1 cellular context compared by ENCODE assay signal in the genomic region with DNA sequence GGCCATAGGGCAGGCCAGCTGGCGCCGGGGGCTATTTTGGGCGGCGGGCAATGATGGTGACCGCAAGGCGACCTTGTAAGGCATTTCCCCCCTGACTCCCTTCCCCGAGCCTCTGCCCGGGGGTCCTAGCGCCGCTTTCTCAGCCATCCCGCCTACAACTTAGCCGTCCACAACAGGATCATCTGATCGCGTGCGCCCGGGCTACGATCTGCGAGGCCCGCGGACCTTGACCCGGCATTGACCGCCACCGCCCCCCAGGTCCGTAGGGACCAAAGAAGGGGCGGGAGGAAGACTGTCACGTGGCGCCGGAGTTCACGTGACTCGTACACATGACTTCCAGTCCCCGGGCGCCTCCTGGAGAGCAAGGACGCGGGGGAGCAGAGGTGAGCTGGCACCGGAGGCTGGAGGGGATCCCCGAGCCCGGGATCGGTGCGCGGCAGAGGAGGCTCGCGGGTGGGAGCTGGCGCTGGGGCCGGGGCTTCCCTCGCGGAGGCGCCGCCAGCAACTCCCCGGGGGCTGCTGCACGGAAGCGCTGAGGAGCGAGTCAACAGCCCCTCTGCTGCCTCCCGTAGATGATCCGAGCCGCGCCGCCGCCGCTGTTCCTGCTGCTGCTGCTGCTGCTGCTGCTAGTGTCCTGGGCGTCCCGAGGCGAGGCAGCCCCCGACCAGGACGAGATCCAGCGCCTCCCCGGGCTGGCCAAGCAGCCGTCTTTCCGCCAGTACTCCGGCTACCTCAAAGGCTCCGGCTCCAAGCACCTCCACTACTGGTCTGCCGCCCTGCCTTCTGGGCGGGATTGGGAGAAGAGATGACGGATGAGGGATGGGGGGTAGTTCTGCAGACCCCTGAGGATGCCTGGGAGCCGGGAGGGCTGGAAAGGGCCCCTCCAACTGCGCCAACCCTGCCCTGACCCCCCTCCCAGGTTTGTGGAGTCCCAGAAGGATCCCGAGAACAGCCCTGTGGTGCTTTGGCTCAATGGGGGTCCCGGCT.
TF ChIP-seq lines count a peak whose summit lies in the region.

Gene CTSA, plus strand, starts transcription at position 339 of the 987 bp plus-strand sequence. Its CDS starts 234 bp downstream, at position 573.
Gene NEURL2, minus strand, starts transcription at position 212 of the 987 bp plus-strand sequence. CDS start 217 bp downstream, outside the sequence.

TF ChIP-seq in K562, 482 proteins besides CTCF, POLR2A, EP300 and RAD21 (continued from another document and continues in another):
- TF ChIP-seq SLC30A9 (CRISPR knock-in tag; IDR thresholded peaks at IDR 0.05) (no peak), JUND (IDR thresholded peaks at IDR 0.05; ENCODE audit: borderline replicate concordance, low read depth, low read length) (0 out of 2 replicates have a peak, but pooled peaks have one; percentile 29), JUND (tag; IDR thresholded peaks at IDR 0.05; ENCODE audit: borderline replicate concordance, low read depth, low read length) (no peak; the same call in 2 of the 3 replicates), ZNF212 (CRISPR knock-in tag; IDR thresholded peaks at IDR 0.05) (no peak), JUN (IDR thresholded peaks at IDR 0.05; ENCODE audit: borderline replicate concordance, low read depth, low read length) (0 out of 2 replicates have a peak, but pooled peaks have one; percentile 38), JUN (CRISPR knock-in tag; IDR thresholded peaks at IDR 0.05; ENCODE audit: borderline replicate concordance) (peak; percentile 57; the same call in 1 of the 2 replicates), RBBP5 (IDR thresholded peaks at IDR 0.05; ENCODE audit: borderline replicate concordance, insufficient read depth, low read length, poor library complexity, severe bottlenecking) (peak; percentile 54), ZNF134 (CRISPR knock-in tag; conservative IDR thresholded peaks at IDR 0.05) (no peak), ZNF584 (CRISPR knock-in tag; IDR thresholded peaks at IDR 0.05; ENCODE audit: low read depth) (no peak), TAF15 (IDR thresholded peaks at IDR 0.05; ENCODE audit: low read depth, low read length) (no peak), ZHX1 (conservative IDR thresholded peaks at IDR 0.05; ENCODE audit: low read length) (peak; percentile 41; the same call in 1 of the 2 replicates), ZNF140 (CRISPR knock-in tag; IDR thresholded peaks at IDR 0.05) (no peak), CC2D1A (IDR thresholded peaks at IDR 0.05) (0 out of 2 replicates have a peak, but pooled peaks have one; percentile 22), HNRNPLL (IDR thresholded peaks at IDR 0.05; ENCODE audit: low read depth, low read length, poor library complexity, severe bottlenecking) (no peak), NUFIP1 (IDR thresholded peaks at IDR 0.05; ENCODE audit: partially characterized antibody) (no peak), XRCC5 (IDR thresholded peaks at IDR 0.05; ENCODE audit: low read depth, low read length) (no peak), USF1 (CRISPR knock-in tag; IDR thresholded peaks at IDR 0.05) (peak; percentile 100), ZNF668 (CRISPR knock-in tag; IDR thresholded peaks at IDR 0.05) (no peak), MEF2D (tag; conservative IDR thresholded peaks at IDR 0.05; ENCODE audit: low read depth) (peak; percentile 42; the same call in 1 of the 2 replicates), NBN (IDR thresholded peaks at IDR 0.05; ENCODE audit: low read depth) (0 out of 2 replicates have a peak, but pooled peaks have one; percentile 49), RBM14 (IDR thresholded peaks at IDR 0.05; ENCODE audit: borderline replicate concordance, insufficient read depth, low read depth, low read length) (0 out of 2 replicates have a peak, but pooled peaks have one; percentile 51), ZNF184 (CRISPR knock-in tag; IDR thresholded peaks at IDR 0.05) (no peak), NR4A1 (CRISPR knock-in tag; IDR thresholded peaks at IDR 0.05) (no peak), NR4A1 (tag; IDR thresholded peaks at IDR 0.05) (peak; percentile 56; the same call in 1 of the 2 replicates), ZNF696 (CRISPR knock-in tag; conservative IDR thresholded peaks at IDR 0.05) (no peak), GATAD2A (IDR thresholded peaks at IDR 0.05) (no peak; the same call in 1 of the 2 replicates), RBFOX2 (IDR thresholded peaks at IDR 0.05; ENCODE audit: low read depth, low read length) (peak; percentile 89), CHD2 (IDR thresholded peaks at IDR 0.05; ENCODE audit: low read depth, low read length) (peak; percentile 4; the same call in 1 of the 2 replicates), ZNF57 (CRISPR knock-in tag; IDR thresholded peaks at IDR 0.05) (no peak), FIP1L1 (IDR thresholded peaks at IDR 0.05; ENCODE audit: low read depth, low read length, poor library complexity, severe bottlenecking) (peak; percentile 67), L3MBTL2 (IDR thresholded peaks at IDR 0.05) (peak; percentile 92), CTCFL (IDR thresholded peaks at IDR 0.05; ENCODE audit: borderline replicate concordance, insufficient read depth, low read depth, low read length, poor library complexity, severe bottlenecking) (peak; percentile 85), PCBP2 (IDR thresholded peaks at IDR 0.05; ENCODE audit: low read depth, low read length, poor library complexity, severe bottlenecking) (no peak)
- TF ChIP-seq, protein P1, sequence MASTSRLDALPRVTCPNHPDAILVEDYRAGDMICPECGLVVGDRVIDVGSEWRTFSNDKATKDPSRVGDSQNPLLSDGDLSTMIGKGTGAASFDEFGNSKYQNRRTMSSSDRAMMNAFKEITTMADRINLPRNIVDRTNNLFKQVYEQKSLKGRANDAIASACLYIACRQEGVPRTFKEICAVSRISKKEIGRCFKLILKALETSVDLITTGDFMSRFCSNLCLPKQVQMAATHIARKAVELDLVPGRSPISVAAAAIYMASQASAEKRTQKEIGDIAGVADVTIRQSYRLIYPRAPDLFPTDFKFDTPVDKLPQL (IDR thresholded peaks at IDR 0.05; ENCODE audit: extremely low read depth, insufficient read length): no peak
- TF ChIP-seq, protein P2, sequence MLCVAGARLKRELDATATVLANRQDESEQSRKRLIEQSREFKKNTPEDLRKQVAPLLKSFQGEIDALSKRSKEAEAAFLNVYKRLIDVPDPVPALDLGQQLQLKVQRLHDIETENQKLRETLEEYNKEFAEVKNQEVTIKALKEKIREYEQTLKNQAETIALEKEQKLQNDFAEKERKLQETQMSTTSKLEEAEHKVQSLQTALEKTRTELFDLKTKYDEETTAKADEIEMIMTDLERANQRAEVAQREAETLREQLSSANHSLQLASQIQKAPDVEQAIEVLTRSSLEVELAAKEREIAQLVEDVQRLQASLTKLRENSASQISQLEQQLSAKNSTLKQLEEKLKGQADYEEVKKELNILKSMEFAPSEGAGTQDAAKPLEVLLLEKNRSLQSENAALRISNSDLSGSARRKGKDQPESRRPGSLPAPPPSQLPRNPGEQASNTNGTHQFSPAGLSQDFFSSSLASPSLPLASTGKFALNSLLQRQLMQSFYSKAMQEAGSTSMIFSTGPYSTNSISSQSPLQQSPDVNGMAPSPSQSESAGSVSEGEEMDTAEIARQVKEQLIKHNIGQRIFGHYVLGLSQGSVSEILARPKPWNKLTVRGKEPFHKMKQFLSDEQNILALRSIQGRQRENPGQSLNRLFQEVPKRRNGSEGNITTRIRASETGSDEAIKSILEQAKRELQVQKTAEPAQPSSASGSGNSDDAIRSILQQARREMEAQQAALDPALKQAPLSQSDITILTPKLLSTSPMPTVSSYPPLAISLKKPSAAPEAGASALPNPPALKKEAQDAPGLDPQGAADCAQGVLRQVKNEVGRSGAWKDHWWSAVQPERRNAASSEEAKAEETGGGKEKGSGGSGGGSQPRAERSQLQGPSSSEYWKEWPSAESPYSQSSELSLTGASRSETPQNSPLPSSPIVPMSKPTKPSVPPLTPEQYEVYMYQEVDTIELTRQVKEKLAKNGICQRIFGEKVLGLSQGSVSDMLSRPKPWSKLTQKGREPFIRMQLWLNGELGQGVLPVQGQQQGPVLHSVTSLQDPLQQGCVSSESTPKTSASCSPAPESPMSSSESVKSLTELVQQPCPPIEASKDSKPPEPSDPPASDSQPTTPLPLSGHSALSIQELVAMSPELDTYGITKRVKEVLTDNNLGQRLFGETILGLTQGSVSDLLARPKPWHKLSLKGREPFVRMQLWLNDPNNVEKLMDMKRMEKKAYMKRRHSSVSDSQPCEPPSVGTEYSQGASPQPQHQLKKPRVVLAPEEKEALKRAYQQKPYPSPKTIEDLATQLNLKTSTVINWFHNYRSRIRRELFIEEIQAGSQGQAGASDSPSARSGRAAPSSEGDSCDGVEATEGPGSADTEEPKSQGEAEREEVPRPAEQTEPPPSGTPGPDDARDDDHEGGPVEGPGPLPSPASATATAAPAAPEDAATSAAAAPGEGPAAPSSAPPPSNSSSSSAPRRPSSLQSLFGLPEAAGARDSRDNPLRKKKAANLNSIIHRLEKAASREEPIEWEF (CRISPR knock-in tag; IDR thresholded peaks at IDR 0.05): no peak
- TF ChIP-seq, protein P3, sequence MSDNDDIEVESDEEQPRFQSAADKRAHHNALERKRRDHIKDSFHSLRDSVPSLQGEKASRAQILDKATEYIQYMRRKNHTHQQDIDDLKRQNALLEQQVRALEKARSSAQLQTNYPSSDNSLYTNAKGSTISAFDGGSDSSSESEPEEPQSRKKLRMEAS (CRISPR knock-in tag; IDR thresholded peaks at IDR 0.05): peak; percentile 91
- TF ChIP-seq, protein P4, sequence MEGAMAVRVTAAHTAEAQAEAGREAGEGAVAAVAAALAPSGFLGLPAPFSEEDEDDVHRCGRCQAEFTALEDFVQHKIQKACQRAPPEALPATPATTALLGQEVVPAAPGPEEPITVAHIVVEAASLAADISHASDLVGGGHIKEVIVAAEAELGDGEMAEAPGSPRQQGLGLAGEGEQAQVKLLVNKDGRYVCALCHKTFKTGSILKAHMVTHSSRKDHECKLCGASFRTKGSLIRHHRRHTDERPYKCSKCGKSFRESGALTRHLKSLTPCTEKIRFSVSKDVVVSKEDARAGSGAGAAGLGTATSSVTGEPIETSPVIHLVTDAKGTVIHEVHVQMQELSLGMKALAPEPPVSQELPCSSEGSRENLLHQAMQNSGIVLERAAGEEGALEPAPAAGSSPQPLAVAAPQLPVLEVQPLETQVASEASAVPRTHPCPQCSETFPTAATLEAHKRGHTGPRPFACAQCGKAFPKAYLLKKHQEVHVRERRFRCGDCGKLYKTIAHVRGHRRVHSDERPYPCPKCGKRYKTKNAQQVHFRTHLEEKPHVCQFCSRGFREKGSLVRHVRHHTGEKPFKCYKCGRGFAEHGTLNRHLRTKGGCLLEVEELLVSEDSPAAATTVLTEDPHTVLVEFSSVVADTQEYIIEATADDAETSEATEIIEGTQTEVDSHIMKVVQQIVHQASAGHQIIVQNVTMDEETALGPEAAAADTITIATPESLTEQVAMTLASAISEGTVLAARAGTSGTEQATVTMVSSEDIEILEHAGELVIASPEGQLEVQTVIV (CRISPR knock-in tag; IDR thresholded peaks at IDR 0.05; ENCODE audit: borderline replicate concordance): no peak
- TF ChIP-seq, protein P5, sequence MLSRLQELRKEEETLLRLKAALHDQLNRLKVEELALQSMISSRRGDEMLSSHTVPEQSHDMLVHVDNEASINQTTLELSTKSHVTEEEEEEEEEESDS (CRISPR knock-in tag; IDR thresholded peaks at IDR 0.05): no peak
- TF ChIP-seq, protein P6, sequence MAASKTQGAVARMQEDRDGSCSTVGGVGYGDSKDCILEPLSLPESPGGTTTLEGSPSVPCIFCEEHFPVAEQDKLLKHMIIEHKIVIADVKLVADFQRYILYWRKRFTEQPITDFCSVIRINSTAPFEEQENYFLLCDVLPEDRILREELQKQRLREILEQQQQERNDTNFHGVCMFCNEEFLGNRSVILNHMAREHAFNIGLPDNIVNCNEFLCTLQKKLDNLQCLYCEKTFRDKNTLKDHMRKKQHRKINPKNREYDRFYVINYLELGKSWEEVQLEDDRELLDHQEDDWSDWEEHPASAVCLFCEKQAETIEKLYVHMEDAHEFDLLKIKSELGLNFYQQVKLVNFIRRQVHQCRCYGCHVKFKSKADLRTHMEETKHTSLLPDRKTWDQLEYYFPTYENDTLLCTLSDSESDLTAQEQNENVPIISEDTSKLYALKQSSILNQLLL (CRISPR knock-in tag; IDR thresholded peaks at IDR 0.05; ENCODE audit: borderline replicate concordance): no peak
